Comparison of ENCODE assay signal across 28 cellular contexts in genomic region chr12:110796952-110797351, GRCh38. TPM values are rescaled to one million over a fixed set of nuclear protein-coding genes. Genes with fewer than 3 reads are reported as not detected.
DNase-seq lines count a peak whose midpoint lies in the region; ATAC-seq and TF ChIP-seq lines count a peak whose summit lies in the region.
"Had no signal": no experiment of that assay in that cellular context is flagged by ENCODE, and none has a peak within 500 bp of the region (broad histone marks: within the 10 kb centered on the region; RNA-seq: fewer than 3 reads in every experiment).

No MANE protein-coding gene starts in this region.

- H3K27ac Mint-ChIP-seq in MCF 10A (ENCODE audit: low read depth, unreplicated experiment) = no peak overlapping the region
- H3K27ac Mint-ChIP-seq: activated naive CD4-positive, alpha-beta T cell treated with anti-CD3 and anti-CD28 coated beads, Interleukin-2, amount 10 ng/mL, durations not matched to agents 7 days and 5 days; activated T-cell treated with anti-CD3 and anti-CD28 coated beads, Interleukin-2, amount 50 U/mL, for 72 hours; progenitor cell of endocrine pancreas; stimulated activated naive CD8-positive, alpha-beta T cell treated with anti-CD3 and anti-CD28 coated beads, Interleukin-15, Interleukin-2, amounts not matched to agents 100 ng/mL and 50 ng/mL, for 24 hours had no signal

- no peak overlapping the region for H3K27ac ChIP-seq in breast epithelium
- H3K27ac ChIP-seq: heart right ventricle, Peyer's patch, thoracic aorta had no signal

- CTCF ChIA-PET in MCF 10A (lab: Yijun Ruan, JAX) = interaction anchor here (0.7 kb wide), 1 partner anchor 477 kb away, joined by 3 read pairs; no protein-coding TSS in a partner anchor

- POLR2A ChIA-PET in MCF 10A (lab: Yijun Ruan, JAX) = no interaction called here

- no peaks in the 10 kb centered on the region for H3K36me3 Mint-ChIP-seq in MCF 10A (ENCODE audit: insufficient read depth, unreplicated experiment)
- H3K36me3 Mint-ChIP-seq: activated naive CD4-positive, alpha-beta T cell treated with anti-CD3 and anti-CD28 coated beads, Interleukin-2, amount 10 ng/mL, durations not matched to agents 7 days and 5 days; CD4-positive, CD25-positive, alpha-beta regulatory T cell had no signal

- no peak overlapping the region for H3K4me3 ChIP-seq in breast epithelium
- H3K4me3 ChIP-seq: heart right ventricle, Peyer's patch, thoracic aorta had no signal

- peak; percentile 58 for DNase-seq in MCF 10A (ENCODE audit: unreplicated experiment)
- DNase-seq in breast epithelium (ENCODE audit: low spot score in 2 of 2) = no peak
- DNase-seq in RPMI7951 (ENCODE audit: low read depth) = peak; percentile 32
- DNase-seq in hypothalamus (lab: John Stamatoyannopoulos, UW) = no peak
- no peak for DNase-seq in UCSD-AML1 (lab: John Stamatoyannopoulos, UW; ENCODE audit: unreplicated experiment)
- DNase-seq: 8988T; activated CD4-positive, alpha-beta T cell treated with anti-CD3 and anti-CD28 coated beads, Interleukin-2, amount 50 U/mL, for 4 hours; activated naive CD4-positive, alpha-beta T cell treated with anti-CD3 and anti-CD28 coated beads, Interleukin-2, amount 10 ng/mL, durations not matched to agents 7 days and 5 days; activated T-cell treated with anti-CD3 and anti-CD28 coated beads, Interleukin-2, amount 50 U/mL, for 72 hours; amygdala; CD4-positive, CD25-positive, alpha-beta regulatory T cell; foreskin fibroblast; heart right ventricle; left colon; mesenchymal stem cell; NCI-H146; NCI-H510A; NK-92 treated with Interleukin-12 subunit alpha and Interleukin-12 subunit beta, amount 100 ng/mL, for 24 hours; Peyer's patch; stimulated activated CD4-positive, alpha-beta T cell treated with anti-CD3 and anti-CD28 coated beads, Interleukin-15, amount 100 ng/mL, for 24 hours; T-helper 1 cell had no signal

- intact Hi-C loops in MCF 10A (cut with micrococcal nuclease) (no loop called here), breast epithelium (cut with DNase I; ENCODE audit: low total_unique reads) (no loop called here)

- no TSS peak for BruUV-seq in MCF 10A (replicated peaks; lab: Mats Ljungman, UMichigan)

- H3K27me3 Mint-ChIP-seq in MCF 10A (ENCODE audit: insufficient read depth, unreplicated experiment) = no peaks in the 10 kb centered on the region
- H3K27me3 Mint-ChIP-seq: stimulated activated naive CD8-positive, alpha-beta T cell treated with anti-CD3 and anti-CD28 coated beads, Interleukin-15, Interleukin-2, amounts not matched to agents 100 ng/mL and 50 ng/mL, for 24 hours had no signal

- peaks cover 1% of the 10 kb centered on the region for H3K9me3 Mint-ChIP-seq in MCF 10A (ENCODE audit: unreplicated experiment)
- H3K9me3 Mint-ChIP-seq: activated naive CD4-positive, alpha-beta T cell treated with anti-CD3 and anti-CD28 coated beads, Interleukin-2, amount 10 ng/mL, durations not matched to agents 7 days and 5 days had no signal

- TF ChIP-seq CTCF in MCF 10A (IDR thresholded peaks at IDR 0.05; ENCODE audit: unreplicated experiment) (no peak), breast epithelium (IDR thresholded peaks at IDR 0.05) (no peak)

- ATAC-seq in esophagus mucosa (peak; percentile 96), GM18867 (IDR thresholded peaks at IDR 0.05; ENCODE audit: unreplicated experiment) (no peak), GM19452 (IDR thresholded peaks at IDR 0.05; ENCODE audit: unreplicated experiment) (no peak)
- ATAC-seq: activated T-cell treated with anti-CD3 and anti-CD28 coated beads, Interleukin-2, amount 50 U/mL, for 72 hours; heart right ventricle; left colon had no signal

- no peak overlapping the region for H3K4me3 Mint-ChIP-seq in MCF 10A (ENCODE audit: unreplicated experiment)
- H3K4me3 Mint-ChIP-seq: activated naive CD4-positive, alpha-beta T cell treated with anti-CD3 and anti-CD28 coated beads, Interleukin-2, amount 10 ng/mL, durations not matched to agents 7 days and 5 days; activated T-cell treated with anti-CD3 and anti-CD28 coated beads, Interleukin-2, amount 50 U/mL, for 72 hours; CD4-positive, CD25-positive, alpha-beta regulatory T cell; stimulated activated naive CD8-positive, alpha-beta T cell treated with anti-CD3 and anti-CD28 coated beads, Interleukin-15, Interleukin-2, amounts not matched to agents 100 ng/mL and 50 ng/mL, for 24 hours had no signal

- H3K9me3 ChIP-seq in breast epithelium = peaks cover 0 to 4% of the 10 kb centered on the region in 2 donors
- H3K9me3 ChIP-seq: thoracic aorta had no signal

- H3K27me3 ChIP-seq in breast epithelium = no peaks in the 10 kb centered on the region
- H3K27me3 ChIP-seq: heart right ventricle, Peyer's patch had no signal

- no peaks in the 10 kb centered on the region for H3K36me3 ChIP-seq in breast epithelium
- H3K36me3 ChIP-seq: heart right ventricle, Peyer's patch, thoracic aorta had no signal

- no peaks in the 10 kb centered on the region for H3K4me1 Mint-ChIP-seq in MCF 10A (ENCODE audit: insufficient read depth, unreplicated experiment)
- H3K4me1 Mint-ChIP-seq: activated naive CD4-positive, alpha-beta T cell treated with anti-CD3 and anti-CD28 coated beads, Interleukin-2, amount 10 ng/mL, durations not matched to agents 7 days and 5 days; CD4-positive, CD25-positive, alpha-beta regulatory T cell had no signal

- no peak for TF ChIP-seq POLR2A in breast epithelium (IDR thresholded peaks at IDR 0.05)

- H3K4me1 ChIP-seq in breast epithelium = peaks cover 0 to 10% of the 10 kb centered on the region in 2 donors
- H3K4me1 ChIP-seq: Peyer's patch had no signal

RNA-seq across cellular contexts. Expression of gene CCDC63, which starts 49.8 kb away (rescaled TPM):
- total RNA-seq in MCF 10A (2022) = not detected in 2 replicates
- not detected for total RNA-seq in breast epithelium
- total RNA-seq in RPMI7951 (2014; rRNA removed; shearing (Covaris generic)) = not detected in 2 replicates
- total RNA-seq in esophagus mucosa = not detected
- total RNA-seq: CD4-positive, CD25-positive, alpha-beta regulatory T cell; heart right ventricle; left colon; Peyer's patch; progenitor cell of endocrine pancreas; SK-MEL-5; thoracic aorta had no signal

RNA-seq across cellular contexts. Expression of gene PPP1CC, which starts 54.3 kb away (rescaled TPM):
- total RNA-seq in MCF 10A (2022) = 79.4 and 94.6 TPM in 2 replicates
- total RNA-seq in breast epithelium = 100 to 1,000 TPM in 2 of 3 donors, 10 to 100 TPM in 1; 97.7 to 135 (median 106) TPM
- total RNA-seq in RPMI7951 (2014; rRNA removed; shearing (Covaris generic)) = 138 and 148 TPM in 2 replicates
- 109 TPM for total RNA-seq in esophagus mucosa

Comparison
In these comparisons a context has a peak if more than half of its experiments do, and no peak if none do; other contexts are left out.
1. DNase-seq: peak in MCF 10A (single experiment) and RPMI7951 (single experiment); none in breast epithelium (0 of 2), hypothalamus (0 of 51) and UCSD-AML1 (single experiment).